In the genomic region with DNA sequence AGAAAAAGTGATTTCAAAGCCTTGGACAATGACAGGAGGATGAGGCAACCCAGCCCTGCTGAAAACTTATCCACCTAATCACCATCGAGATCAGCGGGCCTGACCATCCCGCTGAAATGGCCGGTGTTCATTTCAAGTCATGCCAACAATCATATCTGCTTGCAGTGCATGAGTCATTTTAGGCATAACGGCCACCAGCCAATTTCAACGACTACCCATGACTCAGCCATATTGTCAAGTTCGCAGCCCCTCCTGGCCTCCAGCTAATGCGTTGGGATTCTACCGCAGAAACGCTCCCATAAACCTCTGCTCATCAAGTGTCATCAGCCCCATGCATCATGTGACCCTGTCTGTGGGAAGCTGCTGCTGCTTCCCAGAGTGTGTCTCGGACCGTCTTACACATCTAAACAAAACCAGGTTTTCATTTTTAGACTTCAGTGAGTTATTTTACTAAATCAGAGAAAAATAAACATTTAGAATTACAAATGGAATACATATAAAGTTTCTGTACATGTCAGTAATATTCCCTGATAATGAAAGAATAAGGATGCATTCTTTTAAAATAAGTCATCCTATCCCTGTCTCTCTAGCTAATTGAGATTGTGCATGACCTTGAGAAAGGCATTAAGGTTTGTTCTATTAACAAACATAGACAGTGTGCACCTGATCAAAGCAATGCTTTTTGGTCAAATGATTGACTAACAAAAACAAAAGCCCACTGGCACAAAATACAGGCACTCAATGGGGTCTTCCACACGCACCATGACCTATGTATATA, we compare ENCODE assay signal across 16 cellular contexts.
DNase-seq lines count a peak whose midpoint lies in the region; ATAC-seq, FAIRE-seq and TF ChIP-seq lines count a peak whose summit lies in the region.
"Had no signal": no experiment of that assay in that cellular context is flagged by ENCODE, and none has a peak within 500 bp of the region (broad histone marks: within the 10 kb centered on the region; RNA-seq: fewer than 3 reads in every experiment).

No MANE protein-coding gene starts in this region.

- ATAC-seq in A549 = peak; percentile 94 to 96
- peak; percentile 94 for ATAC-seq in SK-N-SH treated with all-trans-retinoic acid at 6 μM for 48 hours
- ATAC-seq in HG03520 (IDR thresholded peaks at IDR 0.05; ENCODE audit: unreplicated experiment) = no peak
- no peak for ATAC-seq in GM21786 (IDR thresholded peaks at IDR 0.05; ENCODE audit: unreplicated experiment)
- no peak for ATAC-seq in GM21526 (IDR thresholded peaks at IDR 0.05; ENCODE audit: low FRiP score, unreplicated experiment)
- no peak for ATAC-seq in activated CD8-positive, alpha-beta T cell treated with anti-CD3 and anti-CD28 coated beads, Interleukin-2, amount 10 ng/mL, durations not matched to agents 7 days and 5 days
- ATAC-seq: naive thymus-derived CD4-positive, alpha-beta T cell; stimulated activated effector memory CD8-positive, alpha-beta T cell treated with anti-CD3 and anti-CD28 coated beads, Interleukin-12 subunit alpha, Interleukin-12 subunit beta, amount 100 ng/mL, for 72 hours had no signal

- TF ChIP-seq EP300 in A549 (IDR thresholded peaks at IDR 0.05) = peak; percentile 17 to 58; a peak in 2 of 5 replicates

- peak overlapping the region; percentile 85 for H3K27ac Mint-ChIP-seq in HFFc6
- no peak overlapping the region for H3K27ac Mint-ChIP-seq in activated CD8-positive, alpha-beta T cell treated with anti-CD3 and anti-CD28 coated beads, Interleukin-2, amount 10 ng/mL, durations not matched to agents 7 days and 5 days
- H3K27ac Mint-ChIP-seq: activated naive CD8-positive, alpha-beta T cell treated with anti-CD3 and anti-CD28 coated beads for 36 hours; endodermal cell; naive thymus-derived CD4-positive, alpha-beta T cell; stimulated activated effector memory CD8-positive, alpha-beta T cell treated with anti-CD3 and anti-CD28 coated beads, Interleukin-12 subunit alpha, Interleukin-12 subunit beta, amount 100 ng/mL, for 72 hours had no signal

- DNase-seq in A549 (ENCODE audit: low read depth in 1 of 2, low spot score in 1 of 2) = peak; percentile 85 to 92
- peak; percentile 87 for DNase-seq in HFFc6
- DNase-seq in fibroblast of the aortic adventitia (ENCODE audit: low read depth) = peak; percentile 99
- DNase-seq in activated CD8-positive, alpha-beta T cell treated with anti-CD3 and anti-CD28 coated beads, Interleukin-2, amount 10 ng/mL, durations not matched to agents 7 days and 5 days = no peak
- DNase-seq: activated naive CD8-positive, alpha-beta T cell treated with anti-CD3 and anti-CD28 coated beads for 36 hours; AML-193; endodermal cell; H9; MV-4-11; naive thymus-derived CD4-positive, alpha-beta T cell; stimulated activated CD4-positive, alpha-beta T cell treated with anti-CD3 and anti-CD28 coated beads, Interleukin-15, amount 100 ng/mL, for 24 hours had no signal

- no peak overlapping the region for H3K4me3 ChIP-seq in A549
- no peak overlapping the region for H3K4me3 ChIP-seq in fibroblast of the aortic adventitia (ENCODE audit: low read depth, low read length)

- peak overlapping the region; percentile 59 to 80 for H3K27ac ChIP-seq in A549

- H3K4me1 Mint-ChIP-seq in HFFc6 (ENCODE audit: low read depth) = peaks cover 58% of the 10 kb centered on the region
- no peaks in the 10 kb centered on the region for H3K4me1 Mint-ChIP-seq in activated CD8-positive, alpha-beta T cell treated with anti-CD3 and anti-CD28 coated beads, Interleukin-2, amount 10 ng/mL, durations not matched to agents 7 days and 5 days (ENCODE audit: low read depth)
- H3K4me1 Mint-ChIP-seq: activated naive CD8-positive, alpha-beta T cell treated with anti-CD3 and anti-CD28 coated beads for 36 hours; endodermal cell; H9 had no signal

- H3K9me3 Mint-ChIP-seq in HFFc6 = peaks cover 3% of the 10 kb centered on the region; the same call in 1 of the 2 replicates
- H3K9me3 Mint-ChIP-seq in activated CD8-positive, alpha-beta T cell treated with anti-CD3 and anti-CD28 coated beads, Interleukin-2, amount 10 ng/mL, durations not matched to agents 7 days and 5 days (ENCODE audit: insufficient read depth) = peaks cover 5% of the 10 kb centered on the region
- H3K9me3 Mint-ChIP-seq: activated naive CD8-positive, alpha-beta T cell treated with anti-CD3 and anti-CD28 coated beads for 36 hours; endodermal cell; H9; stimulated activated effector memory CD8-positive, alpha-beta T cell treated with anti-CD3 and anti-CD28 coated beads, Interleukin-12 subunit alpha, Interleukin-12 subunit beta, amount 100 ng/mL, for 72 hours had no signal

- 29% methylated on average over 13 of the region's 13 CpGs for WGBS in A549 (ENCODE audit: missing lambda C conversion rate)

- CTCF ChIA-PET in A549 (lab: Yijun Ruan, JAX) = interaction anchor here (1.2 to 1.9 kb wide), 3 partner anchors 188 to 218 kb away, joined by 3 to 5 read pairs (median 4); no protein-coding TSS in a partner anchor
- CTCF ChIA-PET in activated CD8-positive, alpha-beta T cell treated with anti-CD3 and anti-CD28 coated beads, Interleukin-2, amount 10 ng/mL, durations not matched to agents 7 days and 5 days (lab: Charles Lee) = no interaction called here

- H3K4me1 ChIP-seq in A549 = peaks cover 21% of the 10 kb centered on the region

- TF ChIP-seq CTCF in A549 (IDR thresholded peaks at IDR 0.05) (no peak), HFFc6 (IDR thresholded peaks at IDR 0.05) (no peak), fibroblast of the aortic adventitia (IDR thresholded peaks at IDR 0.05; ENCODE audit: insufficient read depth, low read length) (no peak)

- H3K9me3 ChIP-seq in A549 = 0 out of 3 replicates have a peak, but pooled peaks cover 2% of the 10 kb centered on the region

- POLR2A ChIA-PET in A549 (lab: Yijun Ruan, JAX) = no interaction called here
- POLR2A ChIA-PET in activated CD8-positive, alpha-beta T cell treated with anti-CD3 and anti-CD28 coated beads, Interleukin-2, amount 10 ng/mL, durations not matched to agents 7 days and 5 days (lab: Charles Lee) = no interaction called here

- TF ChIP-seq POLR2A in A549 (IDR thresholded peaks at IDR 0.05; ENCODE audit: low read length) = no peak

- H3K4me2 ChIP-seq in A549 = peak overlapping the region; percentile 52

- H3K4me3 Mint-ChIP-seq in HFFc6 = peak overlapping the region; percentile 68
- H3K4me3 Mint-ChIP-seq in activated CD8-positive, alpha-beta T cell treated with anti-CD3 and anti-CD28 coated beads, Interleukin-2, amount 10 ng/mL, durations not matched to agents 7 days and 5 days = no peak overlapping the region
- H3K4me3 Mint-ChIP-seq: activated naive CD8-positive, alpha-beta T cell treated with anti-CD3 and anti-CD28 coated beads for 36 hours; endodermal cell; H9; naive thymus-derived CD4-positive, alpha-beta T cell; stimulated activated effector memory CD8-positive, alpha-beta T cell treated with anti-CD3 and anti-CD28 coated beads, Interleukin-12 subunit alpha, Interleukin-12 subunit beta, amount 100 ng/mL, for 72 hours had no signal

- TF ChIP-seq RAD21 in A549 (conservative IDR thresholded peaks at IDR 0.05 in 1 of 2, IDR thresholded peaks at IDR 0.05 in 1 of 2) = 0 out of 5 replicates have a peak, but pooled peaks have one; percentile 6 to 34

- FAIRE-seq in A549 (lab: Jason Lieb, UNC) = peak; percentile 39

- H3K27me3 Mint-ChIP-seq in HFFc6 (ENCODE audit: insufficient read depth) = peaks cover 8% of the 10 kb centered on the region
- no peaks in the 10 kb centered on the region for H3K27me3 Mint-ChIP-seq in activated CD8-positive, alpha-beta T cell treated with anti-CD3 and anti-CD28 coated beads, Interleukin-2, amount 10 ng/mL, durations not matched to agents 7 days and 5 days (ENCODE audit: low read depth)
- H3K27me3 Mint-ChIP-seq: activated naive CD8-positive, alpha-beta T cell treated with anti-CD3 and anti-CD28 coated beads for 36 hours had no signal

- H3K36me3 Mint-ChIP-seq in HFFc6 (ENCODE audit: low read depth) = peaks cover 11% of the 10 kb centered on the region
- no peaks in the 10 kb centered on the region for H3K36me3 Mint-ChIP-seq in activated CD8-positive, alpha-beta T cell treated with anti-CD3 and anti-CD28 coated beads, Interleukin-2, amount 10 ng/mL, durations not matched to agents 7 days and 5 days (ENCODE audit: low read depth)
- H3K36me3 Mint-ChIP-seq: activated naive CD8-positive, alpha-beta T cell treated with anti-CD3 and anti-CD28 coated beads for 36 hours; naive thymus-derived CD4-positive, alpha-beta T cell; stimulated activated effector memory CD8-positive, alpha-beta T cell treated with anti-CD3 and anti-CD28 coated beads, Interleukin-12 subunit alpha, Interleukin-12 subunit beta, amount 100 ng/mL, for 72 hours had no signal

TF ChIP-seq in A549, 52 proteins besides CTCF, POLR2A, EP300 and RAD21 (continues in another document):
- peak; percentile 98 for TF ChIP-seq MAFK (IDR thresholded peaks at IDR 0.05; ENCODE audit: partially characterized antibody)
- peak; percentile 55; the same call in 1 of the 2 replicates for TF ChIP-seq E2F6 (IDR thresholded peaks at IDR 0.05; ENCODE audit: borderline replicate concordance, low read depth)
- TF ChIP-seq NFE2L2 (conservative IDR thresholded peaks at IDR 0.05; ENCODE audit: low read length) = peak; percentile 90
- 0 out of 2 replicates have a peak, but pooled peaks have one; percentile 35 for TF ChIP-seq HOXB13 (CRISPR knock-in tag; IDR thresholded peaks at IDR 0.05; ENCODE audit: low read depth)
- TF ChIP-seq HEYL (CRISPR knock-in tag; IDR thresholded peaks at IDR 0.05) = no peak

TF ChIP-seq in SK-N-SH treated with all-trans-retinoic acid at 6 μM for 48 hours, 23 proteins besides CTCF, POLR2A, EP300 and RAD21 (continues in another document):
- TF ChIP-seq ZNF8 (CRISPR knock-in tag; IDR thresholded peaks at IDR 0.05) = no peak
- peak; percentile 89; the same call in 1 of the 2 replicates for TF ChIP-seq CSDC2 (CRISPR knock-in tag; IDR thresholded peaks at IDR 0.05)
- TF ChIP-seq, protein P1, sequence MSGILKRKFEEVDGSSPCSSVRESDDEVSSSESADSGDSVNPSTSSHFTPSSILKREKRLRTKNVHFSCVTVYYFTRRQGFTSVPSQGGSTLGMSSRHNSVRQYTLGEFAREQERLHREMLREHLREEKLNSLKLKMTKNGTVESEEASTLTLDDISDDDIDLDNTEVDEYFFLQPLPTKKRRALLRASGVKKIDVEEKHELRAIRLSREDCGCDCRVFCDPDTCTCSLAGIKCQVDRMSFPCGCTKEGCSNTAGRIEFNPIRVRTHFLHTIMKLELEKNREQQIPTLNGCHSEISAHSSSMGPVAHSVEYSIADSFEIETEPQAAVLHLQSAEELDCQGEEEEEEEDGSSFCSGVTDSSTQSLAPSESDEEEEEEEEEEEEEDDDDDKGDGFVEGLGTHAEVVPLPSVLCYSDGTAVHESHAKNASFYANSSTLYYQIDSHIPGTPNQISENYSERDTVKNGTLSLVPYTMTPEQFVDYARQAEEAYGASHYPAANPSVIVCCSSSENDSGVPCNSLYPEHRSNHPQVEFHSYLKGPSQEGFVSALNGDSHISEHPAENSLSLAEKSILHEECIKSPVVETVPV (CRISPR knock-in tag; IDR thresholded peaks at IDR 0.05) = 0 out of 2 replicates have a peak, but pooled peaks have one; percentile 16
- no peak for TF ChIP-seq ZNF565 (CRISPR knock-in tag; conservative IDR thresholded peaks at IDR 0.05; ENCODE audit: low read depth)
- TF ChIP-seq OSR1 (CRISPR knock-in tag; IDR thresholded peaks at IDR 0.05) = no peak

Comparison
In these comparisons a context has a peak if more than half of its experiments do, and no peak if none do; other contexts are left out.
1. ATAC-seq: peak in A549 (2 of 2) and SK-N-SH treated with all-trans-retinoic acid at 6 μM for 48 hours (single experiment); none in HG03520 (single experiment), GM21786 (single experiment), GM21526 (single experiment) and activated CD8-positive, alpha-beta T cell treated with anti-CD3 and anti-CD28 coated beads, Interleukin-2, amount 10 ng/mL, durations not matched to agents 7 days and 5 days (single experiment).